ENCODE assay signal across 11 cellular contexts in the genomic region with DNA sequence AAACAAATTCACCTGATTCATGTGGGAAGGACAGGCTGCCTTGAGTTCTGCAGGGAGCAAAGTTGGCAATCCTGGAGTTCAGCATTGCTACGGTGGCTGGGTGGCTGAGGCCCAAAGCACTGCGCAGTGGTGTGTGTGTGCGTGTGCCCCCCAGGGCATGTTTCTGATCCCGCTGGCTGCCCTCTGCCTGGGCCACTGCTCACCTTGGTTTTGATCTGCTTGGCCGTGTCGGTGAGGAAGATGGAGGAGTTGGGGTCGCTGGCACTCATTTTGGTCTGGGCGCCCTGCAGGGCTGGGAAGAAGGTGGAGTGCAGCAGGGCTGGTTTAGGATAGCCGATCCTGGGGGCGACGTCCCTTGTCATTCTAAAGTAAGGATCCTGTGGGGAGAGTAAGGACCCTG. TPM values are rescaled to one million over a fixed set of nuclear protein-coding genes. Genes with fewer than 3 reads are reported as not detected.
DNase-seq lines count a peak whose midpoint lies in the region; ATAC-seq, FAIRE-seq and TF ChIP-seq lines count a peak whose summit lies in the region.
"Had no signal": no experiment of that assay in that cellular context is flagged by ENCODE, and none has a peak within 500 bp of the region (broad histone marks: within the 10 kb centered on the region; RNA-seq: fewer than 3 reads in every experiment).

No MANE protein-coding gene starts in this region.

- peak overlapping the region; percentile 75 for H3K27ac ChIP-seq in GM12878 (ENCODE audit: control insufficient read depth, insufficient read depth)
- H3K27ac ChIP-seq in thoracic aorta: peak overlapping the region; percentile 83
- no peak overlapping the region for H3K27ac ChIP-seq in effector memory CD4-positive, alpha-beta T cell (ENCODE audit: insufficient read depth, low read length, poor library complexity, severe bottlenecking)

- H3K27me3 ChIP-seq in GM12878 (replicated peaks in 1 of 2; ENCODE audit: control insufficient read depth in 2 of 2, insufficient read depth in 2 of 2, low read length in 1 of 2) (no peaks in the 10 kb centered on the region), mucosa of stomach (ENCODE audit: control insufficient read depth, insufficient read depth, low read length) (no peaks in the 10 kb centered on the region), thoracic aorta (replicated peaks; ENCODE audit: insufficient read depth) (no peaks in the 10 kb centered on the region)
- no peaks in the 10 kb centered on the region for H3K27me3 ChIP-seq in effector memory CD4-positive, alpha-beta T cell (replicated peaks; ENCODE audit: control insufficient read depth, insufficient read depth, low read length, poor library complexity, severe bottlenecking)
- H3K27me3 ChIP-seq: heart left ventricle had no signal

- RAD21 ChIA-PET in GM12878 (lab: Charles Lee; ENCODE audit: unreplicated experiment): interaction anchor here (1.3 to 1.8 kb wide), 3 partner anchors 17 to 48 kb away, joined by 3 to 6 read pairs (median 5); no protein-coding TSS in a partner anchor

- H3K4me1 ChIP-seq in GM12878 (ENCODE audit: control insufficient read depth, insufficient read depth, low read length) (peaks cover 17% of the 10 kb centered on the region), mucosa of stomach (ENCODE audit: control insufficient read depth, insufficient read depth, low read length) (peaks cover 15% of the 10 kb centered on the region), thoracic aorta (ENCODE audit: control insufficient read depth in 1 of 2, low read depth in 2 of 2) (peaks cover 14 to 31% of the 10 kb centered on the region in 2 donors)
- H3K4me1 ChIP-seq in effector memory CD4-positive, alpha-beta T cell (ENCODE audit: control insufficient read depth, insufficient read depth, low read length, poor library complexity, severe bottlenecking): no peaks in the 10 kb centered on the region

- H3K9me3 ChIP-seq in GM12878 (replicated peaks; ENCODE audit: control insufficient read depth, insufficient read depth, low read length) (no peaks in the 10 kb centered on the region), mucosa of stomach (ENCODE audit: control insufficient read depth, low read length) (no peaks in the 10 kb centered on the region), thoracic aorta (no peaks in the 10 kb centered on the region)
- H3K9me3 ChIP-seq in effector memory CD4-positive, alpha-beta T cell (ENCODE audit: control insufficient read depth, low read length): no peaks in the 10 kb centered on the region
- H3K9me3 ChIP-seq: heart left ventricle had no signal

- peaks cover 72% of the 10 kb centered on the region for H3K36me3 Mint-ChIP-seq in activated naive CD4-positive, alpha-beta T cell treated with anti-CD3 and anti-CD28 coated beads for 36 hours (ENCODE audit: low read depth)

- CTCF ChIA-PET in activated naive CD4-positive, alpha-beta T cell treated with anti-CD3 and anti-CD28 coated beads for 36 hours (lab: Charles Lee): no interaction called here
- CTCF ChIA-PET in GM12878 (lab: Yijun Ruan, JAX): interaction anchor here (1.4 to 2.1 kb wide), 4 partner anchors 8 to 40 kb away, joined by 6 to 19 read pairs (median 8); a partner anchor contains a TSS

- DNase-seq in activated naive CD4-positive, alpha-beta T cell treated with anti-CD3 and anti-CD28 coated beads for 36 hours: no peak
- no peak for DNase-seq in activated naive CD4-positive, alpha-beta T cell (lab: John Stamatoyannopoulos, UW)
- DNase-seq in GM12878 (ENCODE audit: low read depth, low spot score) (no peak), thoracic aorta (ENCODE audit: low spot score) (no peak)
- no peak for DNase-seq in stimulated activated CD4-positive, alpha-beta T cell treated with anti-CD3 and anti-CD28 coated beads, Interleukin-4, amount 100 ng/mL, for 4 hours
- no peak for DNase-seq in effector memory CD4-positive, alpha-beta T cell
- DNase-seq: NCI-H2029, T-helper 17 cell had no signal

- peak overlapping the region; percentile 17; the same call in 1 of the 2 replicates for H3K4me2 ChIP-seq in GM12878 (ENCODE audit: control insufficient read depth, insufficient read depth)

- POLR2A ChIA-PET in GM12878 (lab: Charles Lee): interaction anchor here (1.1 to 1.9 kb wide), 2 partner anchors 9 to 33 kb away, joined by 3 to 14 read pairs; partner anchors contain the start of gene WDR25

- SMC1A ChIA-PET in GM12878 (lab: Charles Lee; ENCODE audit: uncharacterized antibody, unreplicated experiment): interaction anchor here (2.3 to 2.8 kb wide), 3 partner anchors 23 to 34 kb away, joined by 10 to 24 read pairs (median 23); partner anchors contain the start of gene WDR25

- in situ Hi-C loops in GM12878 (cut with MboI): no loop called here

- H3K4me1 Mint-ChIP-seq in activated naive CD4-positive, alpha-beta T cell treated with anti-CD3 and anti-CD28 coated beads for 36 hours (ENCODE audit: low read depth): peaks cover 38% of the 10 kb centered on the region

- no peak overlapping the region for H3K4me3 ChIP-seq in GM12878
- no peak overlapping the region for H3K4me3 ChIP-seq in mucosa of stomach (ENCODE audit: low read length)
- no peak overlapping the region for H3K4me3 ChIP-seq in thoracic aorta
- H3K4me3 ChIP-seq in effector memory CD4-positive, alpha-beta T cell (ENCODE audit: insufficient read depth, low read depth, low read length, poor library complexity, severe bottlenecking): no peak overlapping the region
- H3K4me3 ChIP-seq: heart left ventricle had no signal

- H2AFZ ChIP-seq in GM12878 (ENCODE audit: control insufficient read depth, low read depth, low read length): no peak overlapping the region

- TF ChIP-seq CTCF in GM12878 (IDR thresholded peaks at IDR 0.05 in 2 of 3, conservative IDR thresholded peaks at IDR 0.05 in 1 of 3; ENCODE audit: control insufficient read depth in 2 of 3, extremely low read depth in 1 of 3, insufficient read depth in 1 of 3, low read depth in 3 of 3, low read length in 3 of 3) (no peak), thoracic aorta (IDR thresholded peaks at IDR 0.05) (no peak)

- BruUV-seq in GM12878 (replicated peaks; lab: Mats Ljungman, UMichigan): no TSS peak

- H3K36me3 ChIP-seq in GM12878 (ENCODE audit: control insufficient read depth in 2 of 2, insufficient read depth in 2 of 2, low read length in 1 of 2) (peaks cover 27 to 37% of the 10 kb centered on the region in 2 experiments), mucosa of stomach (ENCODE audit: control insufficient read depth, insufficient read depth, low read length) (peaks cover 9% of the 10 kb centered on the region), thoracic aorta (peaks cover 17% of the 10 kb centered on the region)
- H3K36me3 ChIP-seq in effector memory CD4-positive, alpha-beta T cell (ENCODE audit: control insufficient read depth, insufficient read depth, low read length): peaks cover 5% of the 10 kb centered on the region

- peak overlapping the region; percentile 89 for H3K27ac Mint-ChIP-seq in activated naive CD4-positive, alpha-beta T cell treated with anti-CD3 and anti-CD28 coated beads for 36 hours
- H3K27ac Mint-ChIP-seq: T-helper 17 cell had no signal

- no peak overlapping the region for H3K4me3 Mint-ChIP-seq in activated naive CD4-positive, alpha-beta T cell treated with anti-CD3 and anti-CD28 coated beads for 36 hours
- H3K4me3 Mint-ChIP-seq: T-helper 17 cell had no signal

- no peak for TF ChIP-seq RAD21 in GM12878 (IDR thresholded peaks at IDR 0.05; ENCODE audit: insufficient read depth, low read depth, low read length)

- TF ChIP-seq POLR2A in GM12878 (IDR thresholded peaks at IDR 0.05; ENCODE audit: low read depth, low read length): peak; percentile 58

- H3K27me3 Mint-ChIP-seq in activated naive CD4-positive, alpha-beta T cell treated with anti-CD3 and anti-CD28 coated beads for 36 hours (ENCODE audit: low read depth): no peaks in the 10 kb centered on the region
- H3K27me3 Mint-ChIP-seq: T-helper 17 cell had no signal

- no peaks in the 10 kb centered on the region for H4K20me1 ChIP-seq in GM12878 (ENCODE audit: control insufficient read depth, insufficient read depth)

- H3K79me2 ChIP-seq in GM12878 (ENCODE audit: control insufficient read depth, insufficient read depth, low read length): no peaks in the 10 kb centered on the region

- FAIRE-seq in GM12878 (lab: Jason Lieb, UNC): no peak

- H3K9ac ChIP-seq in GM12878 (ENCODE audit: control insufficient read depth, insufficient read depth, low read length) (no peak overlapping the region; the same call in 1 of the 2 replicates), mucosa of stomach (ENCODE audit: low read length) (peak overlapping the region; percentile 34)

- H3K9me3 Mint-ChIP-seq in activated naive CD4-positive, alpha-beta T cell treated with anti-CD3 and anti-CD28 coated beads for 36 hours: no peaks in the 10 kb centered on the region

- WGBS in GM12878 (ENCODE audit: insufficient coverage, insufficient replicate concordance, low lambda C conversion rate, missing lambda C conversion rate): 92% methylated on average over 11 of the region's 11 CpGs

- TF ChIP-seq EP300 in GM12878 (IDR thresholded peaks at IDR 0.05; ENCODE audit: borderline replicate concordance in 1 of 2, control insufficient read depth in 1 of 2, low read depth in 2 of 2, low read length in 2 of 2): no peak

- intact Hi-C loops in activated naive CD4-positive, alpha-beta T cell treated with anti-CD3 and anti-CD28 coated beads for 36 hours (cut with micrococcal nuclease): no loop called here
- intact Hi-C loops in GM12878 (cut with micrococcal nuclease; ENCODE audit: unreplicated experiment): loop anchor here (5.0 kb wide), 1 partner anchor 35 kb away; the partner anchor contains the start of gene WDR25

- ATAC-seq in GM12878: no peak; the same call in 2 of the 3 replicates
- ATAC-seq in thoracic aorta (ENCODE audit: insufficient number of reproducible peaks, low FRiP score, low read depth): no peak
- ATAC-seq in HG02571 (IDR thresholded peaks at IDR 0.05; ENCODE audit: unreplicated experiment): no peak

RNA-seq across cellular contexts. Expression of gene SLC25A47, which starts 19.1 kb away (rescaled TPM):
- not detected for total RNA-seq in activated naive CD4-positive, alpha-beta T cell treated with anti-CD3 and anti-CD28 coated beads for 36 hours
- not detected in 2 replicates for total RNA-seq in GM12878 (2013; cell fraction: nucleolus; rRNA removed)
- not detected in 2 replicates for total RNA-seq in GM12878 (2014; rRNA removed)
- total RNA-seq in GM12878 (2014; rRNA removed; fragmentation: Illumina TruSeq; extraction: Trizol): not detected in 2 replicates
- not detected in 2 replicates for total RNA-seq in GM12878 (2021)
- polyA plus RNA-seq in GM12878 (2011; ENCODE audit: low read depth): not detected
- polyA plus RNA-seq in GM12878 (2011; rRNA removed): not detected in 2 replicates
- 0.03 TPM in 1 of 2 replicates, not detected in the other for polyA plus RNA-seq in GM12878 (2011; cell fraction: cytosol; rRNA removed)
- 0.09 TPM in 1 of 2 replicates, not detected in the other for polyA plus RNA-seq in GM12878 (2011; cell fraction: nucleus; rRNA removed)
- polyA plus RNA-seq in GM12878 (2012): not detected in 2 replicates
- polyA plus RNA-seq in GM12878 (2014; fragmentation: Illumina TruSeq; extraction: Trizol): not detected in 2 replicates
- polyA plus RNA-seq in GM12878 (2014; fragmentation: Nextera tagmentation; extraction: Ambion mirVana): not detected
- 0.14 TPM in 1 of 2 replicates, not detected in the other for polyA plus RNA-seq in GM12878 (2014; rRNA removed)
- not detected for polyA plus RNA-seq in GM12878 (2016; fragmentation: Nextera tagmentation; extraction: Ambion mirVana)
- polyA minus RNA-seq in GM12878 (2011; rRNA and poly(A)+ RNA removed): not detected in 2 replicates
- not detected in 2 replicates for polyA minus RNA-seq in GM12878 (2011; cell fraction: cytosol; rRNA and poly(A)+ RNA removed)
- polyA minus RNA-seq in GM12878 (2011; cell fraction: nucleus; rRNA and poly(A)+ RNA removed): not detected in 2 replicates
- not detected for total RNA-seq in thoracic aorta
- total RNA-seq: heart left ventricle, T-helper 17 cell had no signal
- polyA plus RNA-seq: heart left ventricle had no signal

RNA-seq across cellular contexts. Expression of gene WDR25, which starts 34.1 kb away (rescaled TPM):
- 1 to 10 TPM; 6.0 to 6.6 TPM for total RNA-seq in activated naive CD4-positive, alpha-beta T cell treated with anti-CD3 and anti-CD28 coated beads for 36 hours
- total RNA-seq in GM12878 (2013; cell fraction: nucleolus; rRNA removed): 8.4 and 10.7 TPM in 2 replicates
- total RNA-seq in GM12878 (2014; rRNA removed): 7.6 and 8.2 TPM in 2 replicates
- total RNA-seq in GM12878 (2014; rRNA removed; fragmentation: Illumina TruSeq; extraction: Trizol): 3.2 and 4.1 TPM in 2 replicates
- 5.0 and 5.7 TPM in 2 replicates for total RNA-seq in GM12878 (2021)
- 1.2 TPM for polyA plus RNA-seq in GM12878 (2011; ENCODE audit: low read depth)
- 2.6 and 5.0 TPM in 2 replicates for polyA plus RNA-seq in GM12878 (2011; rRNA removed)
- polyA plus RNA-seq in GM12878 (2011; cell fraction: cytosol; rRNA removed): 5.5 and 7.9 TPM in 2 replicates
- polyA plus RNA-seq in GM12878 (2011; cell fraction: nucleus; rRNA removed): 5.1 and 6.7 TPM in 2 replicates
- 3.3 TPM in 2 replicates for polyA plus RNA-seq in GM12878 (2012)
- 3.6 and 6.4 TPM in 2 replicates for polyA plus RNA-seq in GM12878 (2014; fragmentation: Illumina TruSeq; extraction: Trizol)
- under 1 TPM; 0.16 to 0.86 TPM for polyA plus RNA-seq in GM12878 (2014; fragmentation: Nextera tagmentation; extraction: Ambion mirVana)
- polyA plus RNA-seq in GM12878 (2014; rRNA removed): 4.9 and 6.1 TPM in 2 replicates
- 1 to 10 TPM; 8.6 to 9.0 TPM for polyA plus RNA-seq in GM12878 (2016; fragmentation: Nextera tagmentation; extraction: Ambion mirVana)
- polyA minus RNA-seq in GM12878 (2011; rRNA and poly(A)+ RNA removed): 4.0 and 8.5 TPM in 2 replicates
- 2.5 and 3.1 TPM in 2 replicates for polyA minus RNA-seq in GM12878 (2011; cell fraction: cytosol; rRNA and poly(A)+ RNA removed)
- 4.8 and 5.2 TPM in 2 replicates for polyA minus RNA-seq in GM12878 (2011; cell fraction: nucleus; rRNA and poly(A)+ RNA removed)
- total RNA-seq in thoracic aorta: 10 to 100 TPM in 1 of 2 donors, 1 to 10 TPM in 1; 6.6 to 12.5 TPM

RNA-seq across cellular contexts. Expression of gene SLC25A29, which starts 36.0 kb away (rescaled TPM):
- 1 to 10 TPM; 8.9 to 9.8 TPM for total RNA-seq in activated naive CD4-positive, alpha-beta T cell treated with anti-CD3 and anti-CD28 coated beads for 36 hours
- 131 and 162 TPM in 2 replicates for total RNA-seq in GM12878 (2013; cell fraction: nucleolus; rRNA removed)
- total RNA-seq in GM12878 (2014; rRNA removed) (10.3 and 12.1 TPM in 2 replicates), GM12878 (2014; rRNA removed; fragmentation: Illumina TruSeq; extraction: Trizol) (3.3 and 3.6 TPM in 2 replicates), GM12878 (2021) (11.6 and 12.3 TPM in 2 replicates), thoracic aorta (10 to 100 TPM; 54.2 to 80.6 TPM)
- polyA plus RNA-seq in GM12878 (2011; ENCODE audit: low read depth): 2.8 TPM
- polyA plus RNA-seq in GM12878 (2011; rRNA removed) (6.2 and 11.5 TPM in 2 replicates), GM12878 (2014; fragmentation: Illumina TruSeq; extraction: Trizol) (2.0 and 3.4 TPM in 2 replicates), GM12878 (2014; fragmentation: Nextera tagmentation; extraction: Ambion mirVana) (under 1 TPM in 1 of 2 experiments, not detected in 1; 0.42 TPM), GM12878 (2014; rRNA removed) (13.3 and 15.9 TPM in 2 replicates), GM12878 (2016; fragmentation: Nextera tagmentation; extraction: Ambion mirVana) (1 to 10 TPM; 4.0 TPM)
- polyA plus RNA-seq in GM12878 (2011; cell fraction: cytosol; rRNA removed): 12.2 and 21.9 TPM in 2 replicates
- 94.5 and 119 TPM in 2 replicates for polyA plus RNA-seq in GM12878 (2011; cell fraction: nucleus; rRNA removed)
- 8.5 and 9.8 TPM in 2 replicates for polyA plus RNA-seq in GM12878 (2012)
- polyA minus RNA-seq in GM12878 (2011; rRNA and poly(A)+ RNA removed): 1.6 and 5.5 TPM in 2 replicates
- polyA minus RNA-seq in GM12878 (2011; cell fraction: cytosol; rRNA and poly(A)+ RNA removed): 1.8 and 4.8 TPM in 2 replicates
- 10.3 and 12.6 TPM in 2 replicates for polyA minus RNA-seq in GM12878 (2011; cell fraction: nucleus; rRNA and poly(A)+ RNA removed)
